In genomic region chr7:13017325-13017853, GRCh38 we compare ENCODE assay signal across 11 cellular contexts.
DNase-seq lines count a peak whose midpoint lies in the region; ATAC-seq and TF ChIP-seq lines count a peak whose summit lies in the region.
"Had no signal": no experiment of that assay in that cellular context is flagged by ENCODE, and none has a peak within 500 bp of the region (broad histone marks: within the 10 kb centered on the region; RNA-seq: fewer than 3 reads in every experiment).

No MANE protein-coding gene starts in this region.

- H3K27me3 ChIP-seq in body of pancreas = no peaks in the 10 kb centered on the region

- H3K9me3 Mint-ChIP-seq in brain = no peaks in the 10 kb centered on the region
- no peaks in the 10 kb centered on the region for H3K9me3 Mint-ChIP-seq in type B pancreatic cell

- no peaks in the 10 kb centered on the region for H3K36me3 ChIP-seq in body of pancreas (replicated peaks in 1 of 2; ENCODE audit: insufficient read depth in 1 of 2, low read depth in 2 of 2)

- H3K4me1 ChIP-seq in body of pancreas = no peaks in the 10 kb centered on the region
- H3K4me1 ChIP-seq: psoas muscle had no signal

- WGBS in body of pancreas, 2 donors = 56 to 64% methylated on average over 4 of the region's 4 CpGs

- no peaks in the 10 kb centered on the region for H3K9me3 ChIP-seq in body of pancreas
- H3K9me3 ChIP-seq: psoas muscle had no signal

- H3K4me1 Mint-ChIP-seq in brain (peaks cover 37% of the 10 kb centered on the region), type B pancreatic cell (ENCODE audit: unreplicated experiment) (peaks cover 25% of the 10 kb centered on the region)

- no peaks in the 10 kb centered on the region for H3K36me3 Mint-ChIP-seq in brain
- H3K36me3 Mint-ChIP-seq in type B pancreatic cell = no peaks in the 10 kb centered on the region

- no peak for ATAC-seq in body of pancreas
- ATAC-seq: psoas muscle had no signal

- intact Hi-C loops in body of pancreas (cut with DNase I) = no loop called here

- TF ChIP-seq CTCF in brain (conservative IDR thresholded peaks at IDR 0.05) (no peak), type B pancreatic cell (conservative IDR thresholded peaks at IDR 0.05) (no peak), body of pancreas (IDR thresholded peaks at IDR 0.05) (no peak)

- H3K27ac Mint-ChIP-seq in brain (peak overlapping the region in 3 of 5 experiments; percentile 54 to 88 (median 76)), type B pancreatic cell (peak overlapping the region; percentile 66)

- DNase-seq in NCI-H82 (lab: John Stamatoyannopoulos, UW) = peak; percentile 5
- no peak for DNase-seq in NCI-H82 treated with DMSO at 0.1 percent for 48 hours (lab: John Stamatoyannopoulos, UW; ENCODE audit: unreplicated experiment)
- DNase-seq in iPS-NIHi11 (ENCODE audit: low spot score) = peak; percentile 50
- DNase-seq in type B pancreatic cell (ENCODE audit: extremely low spot score, unreplicated experiment) = no peak
- no peak for DNase-seq in NCI-H748 treated with DMSO at 0.1 percent for 48 hours (lab: John Stamatoyannopoulos, UW)
- no peak for DNase-seq in DMS153 treated with DMSO at 0.1 percent for 48 hours (lab: John Stamatoyannopoulos, UW; ENCODE audit: unreplicated experiment)
- no peak for DNase-seq in body of pancreas
- DNase-seq: glutamatergic neuron, NCI-H1105 treated with DMSO at 0.1 percent for 48 hours, psoas muscle had no signal

- H3K27ac ChIP-seq in body of pancreas = no peak overlapping the region
- H3K27ac ChIP-seq: psoas muscle had no signal

- peak overlapping the region in 3 of 5 experiments; percentile 26 to 70 (median 63) for H3K4me3 Mint-ChIP-seq in brain
- peak overlapping the region; percentile 49 for H3K4me3 Mint-ChIP-seq in type B pancreatic cell

- no peak for TF ChIP-seq POLR2A in body of pancreas (IDR thresholded peaks at IDR 0.05)

- no peak overlapping the region for H3K4me3 ChIP-seq in body of pancreas
- H3K4me3 ChIP-seq: psoas muscle had no signal

- H3K27me3 Mint-ChIP-seq in brain (no peaks in the 10 kb centered on the region), type B pancreatic cell (no peaks in the 10 kb centered on the region)

Comparison
In these comparisons a context has a peak if more than half of its experiments do, and no peak if none do; other contexts are left out.
1. DNase-seq: peak in NCI-H82 (single experiment) and iPS-NIHi11 (single experiment); none in NCI-H82 treated with DMSO at 0.1 percent for 48 hours (single experiment), type B pancreatic cell (single experiment), NCI-H748 treated with DMSO at 0.1 percent for 48 hours (single experiment), DMS153 treated with DMSO at 0.1 percent for 48 hours (single experiment) and body of pancreas (0 of 4).